8 cellular contexts compared by ENCODE assay signal in genomic region chr15:72312605-72313447, GRCh38. TPM values are rescaled to one million over a fixed set of nuclear protein-coding genes. Genes with fewer than 3 reads are reported as not detected.
DNase-seq lines count a peak whose midpoint lies in the region; ATAC-seq and TF ChIP-seq lines count a peak whose summit lies in the region.

No MANE protein-coding gene starts in this region.

- no peak overlapping the region for H3K27ac Mint-ChIP-seq in activated CD4-positive, alpha-beta T cell treated with anti-CD3 and anti-CD28 coated beads, Interleukin-2, amount 10 ng/mL, durations not matched to agents 24 days and 14 days

- ATAC-seq in HG03045 (IDR thresholded peaks at IDR 0.05; ENCODE audit: unreplicated experiment) (peak; percentile 67), omental fat pad (ENCODE audit: low FRiP score) (no peak)

- no peak overlapping the region for H3K4me3 Mint-ChIP-seq in activated CD4-positive, alpha-beta T cell treated with anti-CD3 and anti-CD28 coated beads, Interleukin-2, amount 10 ng/mL, durations not matched to agents 24 days and 14 days

- H3K4me1 Mint-ChIP-seq in activated CD4-positive, alpha-beta T cell treated with anti-CD3 and anti-CD28 coated beads, Interleukin-2, amount 10 ng/mL, durations not matched to agents 24 days and 14 days: peaks cover 3% of the 10 kb centered on the region

- peaks cover 5% of the 10 kb centered on the region for H3K27me3 Mint-ChIP-seq in activated CD4-positive, alpha-beta T cell treated with anti-CD3 and anti-CD28 coated beads, Interleukin-2, amount 10 ng/mL, durations not matched to agents 24 days and 14 days

- DNase-seq in G401 (ENCODE audit: low spot score) (peak; percentile 76), NCI-H526 treated with DMSO at 0.1 percent for 48 hours (lab: John Stamatoyannopoulos, UW) (peak; percentile 24), ecto neural progenitor cell (ENCODE audit: low spot score) (peak; percentile 76), medulla oblongata (ENCODE audit: extremely low spot score) (peak; percentile 77), omental fat pad (ENCODE audit: low spot score) (no peak)
- DNase-seq in activated CD4-positive, alpha-beta T cell treated with anti-CD3 and anti-CD28 coated beads, Interleukin-2, amount 10 ng/mL, durations not matched to agents 24 days and 14 days: peak; percentile 88
- peak; percentile 24 for DNase-seq in stimulated activated CD8-positive, alpha-beta memory T cell treated with anti-CD3 and anti-CD28 coated beads, Interleukin-4, amount 100 ng/mL, for 24 hours (ENCODE audit: low read depth)

- no peak for TF ChIP-seq CTCF in omental fat pad (IDR thresholded peaks at IDR 0.05)

- no peaks in the 10 kb centered on the region for H3K36me3 Mint-ChIP-seq in activated CD4-positive, alpha-beta T cell treated with anti-CD3 and anti-CD28 coated beads, Interleukin-2, amount 10 ng/mL, durations not matched to agents 24 days and 14 days (ENCODE audit: low read depth)

- in situ Hi-C loops in G401 (cut with HindIII; ENCODE audit: low sequenced_read_pairs): no loop called here

- no peaks in the 10 kb centered on the region for H3K9me3 Mint-ChIP-seq in activated CD4-positive, alpha-beta T cell treated with anti-CD3 and anti-CD28 coated beads, Interleukin-2, amount 10 ng/mL, durations not matched to agents 24 days and 14 days

- intact Hi-C loops in activated CD4-positive, alpha-beta T cell treated with anti-CD3 and anti-CD28 coated beads, Interleukin-2, amount 10 ng/mL, durations not matched to agents 24 days and 14 days (cut with micrococcal nuclease): loop anchor here (10.0 kb wide), 1 partner anchor 222 kb away; no protein-coding TSS in a partner anchor

RNA-seq across cellular contexts. Expression of gene CELF6, which starts 7.1 kb away (rescaled TPM):
- 0.07 and 0.18 TPM in 2 replicates for total RNA-seq in G401 (2014; rRNA removed; shearing (Covaris generic))
- 0.19 and 0.21 TPM in 2 replicates for total RNA-seq in activated CD4-positive, alpha-beta T cell treated with anti-CD3 and anti-CD28 coated beads, Interleukin-2, amount 10 ng/mL, durations not matched to agents 24 days and 14 days
- total RNA-seq in omental fat pad: 1 to 10 TPM; 1.3 to 4.9 (median 1.9) TPM

RNA-seq across cellular contexts. Expression of gene PARP6, which starts 40.5 kb away (rescaled TPM):
- total RNA-seq in G401 (2014; rRNA removed; shearing (Covaris generic)): 14.6 and 30.4 TPM in 2 replicates
- 69.7 and 78.6 TPM in 2 replicates for total RNA-seq in activated CD4-positive, alpha-beta T cell treated with anti-CD3 and anti-CD28 coated beads, Interleukin-2, amount 10 ng/mL, durations not matched to agents 24 days and 14 days
- total RNA-seq in omental fat pad: 10 to 100 TPM; 52.4 to 65.7 (median 59.4) TPM
